Comparison of ENCODE assay signal across 8 cellular contexts in genomic region chr2:197804049-197804757, GRCh38. TPM values are rescaled to one million over a fixed set of nuclear protein-coding genes. Genes with fewer than 3 reads are reported as not detected.
DNase-seq lines count a peak whose midpoint lies in the region; ATAC-seq and TF ChIP-seq lines count a peak whose summit lies in the region.

PLCL1 (plus strand) TSS chr2:197804593.

- H3K4me3 Mint-ChIP-seq in H9 (peak within 1 kb of the TSS; percentile 79 to 84), neural progenitor cell (peak within 1 kb of the TSS; percentile 91)

- H2BK5ac ChIP-seq in H9 (ENCODE audit: insufficient read length, low read length), result no peak within 1 kb of the TSS

- TF ChIP-seq POLR2A in stomach (IDR thresholded peaks at IDR 0.05), result no peak

- H3K14ac ChIP-seq in H9 (ENCODE audit: insufficient read depth, low read length), result no peak within 1 kb of the TSS

- H3K36me3 Mint-ChIP-seq in H9 (ENCODE audit: insufficient read depth in 1 of 3, low read depth in 3 of 3), result no peaks in the 10 kb centered on the region
- H3K36me3 Mint-ChIP-seq in neural progenitor cell, result no peaks in the 10 kb centered on the region

- H3K27ac Mint-ChIP-seq in H9, result peak within 1 kb of the TSS in 1 of 3 experiments; percentile 21; a peak in 1 of 7 replicates
- no peak within 1 kb of the TSS for H3K27ac Mint-ChIP-seq in neural progenitor cell

- H3K18ac ChIP-seq in H9 (ENCODE audit: insufficient read length, low read depth, low read length), result no peak within 1 kb of the TSS

- no peak within 1 kb of the TSS for H3K9ac ChIP-seq in H9 (ENCODE audit: extremely low read depth, insufficient read length, low read length)
- H3K9ac ChIP-seq in neural progenitor cell, result no peak within 1 kb of the TSS

- intact Hi-C loops in stomach (cut with DNase I; ENCODE audit: low total_unique reads), result loop anchor here (5.0 to 10.0 kb wide), 2 partner anchors 323 to 491 kb away; no protein-coding TSS in a partner anchor

- no peak within 1 kb of the TSS for H4K5ac ChIP-seq in H9 (ENCODE audit: insufficient read length, low read depth, low read length)

- no peak within 1 kb of the TSS for H3T11ph ChIP-seq in H9 (ENCODE audit: low read length)

- no peak within 1 kb of the TSS for H2BK20ac ChIP-seq in H9 (ENCODE audit: low read depth, low read length, poor library complexity, severe bottlenecking)

- no peak for TF ChIP-seq EP300 in stomach (IDR thresholded peaks at IDR 0.05)

- H3K4me3 ChIP-seq in SJSA1 (peak within 1 kb of the TSS; percentile 51), neural progenitor cell (peak within 1 kb of the TSS; percentile 90), stomach (peak within 1 kb of the TSS; percentile 76 to 93 (median 83))

- H2BK15ac ChIP-seq in H9 (ENCODE audit: low read depth, low read length), result peak within 1 kb of the TSS; percentile 53; the same call in 1 of the 2 replicates

- H3K56ac ChIP-seq in H9 (ENCODE audit: insufficient read length, low read depth, low read length), result no peak within 1 kb of the TSS

- TF ChIP-seq CTCF in H9 (conservative IDR thresholded peaks at IDR 0.05), result no peak
- peak; percentile 16 for TF ChIP-seq CTCF in foreskin keratinocyte (conservative IDR thresholded peaks at IDR 0.05)
- TF ChIP-seq CTCF in neural progenitor cell (IDR thresholded peaks at IDR 0.05), result no peak
- peak in 1 of 7 experiments; percentile 4 for TF ChIP-seq CTCF in stomach (IDR thresholded peaks at IDR 0.05)

- H3K36me3 ChIP-seq in SJSA1, result no peaks in the 10 kb centered on the region
- no peaks in the 10 kb centered on the region for H3K36me3 ChIP-seq in neural progenitor cell
- H3K36me3 ChIP-seq in stomach, result no peaks in the 10 kb centered on the region

- H3K4me1 ChIP-seq in H9 (ENCODE audit: insufficient read depth, low read length) (peaks cover 2% of the 10 kb centered on the region), SJSA1 (replicated peaks) (peaks cover 19% of the 10 kb centered on the region), foreskin keratinocyte (no peaks in the 10 kb centered on the region), neural progenitor cell (peaks cover 4% of the 10 kb centered on the region), stomach (peaks cover 8 to 42% (median 31%) of the 10 kb centered on the region in 4 donors)

- H2BK12ac ChIP-seq in H9 (ENCODE audit: insufficient read length, low read depth, low read length), result no peak within 1 kb of the TSS

- ATAC-seq in foreskin keratinocyte, result peak; percentile 99

- no peak within 1 kb of the TSS for H4K8ac ChIP-seq in H9 (replicated peaks; ENCODE audit: insufficient read length, low read depth, low read length)

- peaks cover 10 to 12% of the 10 kb centered on the region in 2 experiments for H3K4me1 Mint-ChIP-seq in H9
- H3K4me1 Mint-ChIP-seq in neural progenitor cell, result peaks cover 16% of the 10 kb centered on the region

- H2AK5ac ChIP-seq in H9 (ENCODE audit: insufficient read length, low read length), result no peak within 1 kb of the TSS

- H3K27me3 Mint-ChIP-seq in H9 (ENCODE audit: low read depth), result peaks cover 63% of the 10 kb centered on the region
- peaks cover 28% of the 10 kb centered on the region for H3K27me3 Mint-ChIP-seq in neural progenitor cell (ENCODE audit: insufficient read depth, low read depth)

- peak; percentile 90 for DNase-seq in EH (ENCODE audit: low read depth)
- peak; percentile 94 for DNase-seq in H9
- peak; percentile 83 for DNase-seq in M059J (ENCODE audit: low read depth)
- peak; percentile 82 to 90 for DNase-seq in SJSA1 (ENCODE audit: low read depth in 1 of 2, low spot score in 2 of 2)
- DNase-seq in activated naive CD4-positive, alpha-beta T cell treated with Interleukin-2 at 50 U/mL for 16 hours, result peak; percentile 92
- DNase-seq in foreskin keratinocyte, result peak; percentile 47 to 74
- DNase-seq in neural progenitor cell (ENCODE audit: low spot score), result peak; percentile 97
- DNase-seq in stomach, result peak; percentile 92

- H3K4ac ChIP-seq in H9 (ENCODE audit: low read depth, low read length), result no peak within 1 kb of the TSS

- H3K79me2 ChIP-seq in H9 (ENCODE audit: insufficient read depth, low read length) (no peaks in the 10 kb centered on the region; the same call in 1 of the 2 replicates), neural progenitor cell (ENCODE audit: low read depth) (no peaks in the 10 kb centered on the region)

- H2BK120ac ChIP-seq in H9 (ENCODE audit: low read depth, low read length, poor library complexity, severe bottlenecking), result no peak within 1 kb of the TSS

- peaks cover 14% of the 10 kb centered on the region for H3F3A ChIP-seq in neural progenitor cell (ENCODE audit: low read depth)

- no peak within 1 kb of the TSS for H2AFZ ChIP-seq in H9 (ENCODE audit: low read length)
- H2AFZ ChIP-seq in neural progenitor cell (replicated peaks), result no peak within 1 kb of the TSS

- no peaks in the 10 kb centered on the region for H3K9me3 ChIP-seq in H9 (ENCODE audit: control insufficient read depth, low read depth, low read length)
- no peaks in the 10 kb centered on the region; the same call in 1 of the 2 replicates for H3K9me3 ChIP-seq in SJSA1 (replicated peaks)
- no peaks in the 10 kb centered on the region for H3K9me3 ChIP-seq in neural progenitor cell (ENCODE audit: low read depth)
- no peaks in the 10 kb centered on the region for H3K9me3 ChIP-seq in stomach

- H4K91ac ChIP-seq in H9 (ENCODE audit: insufficient read length, low read depth, low read length), result no peak within 1 kb of the TSS

- H3K9me3 Mint-ChIP-seq in H9 (no peaks in the 10 kb centered on the region), neural progenitor cell (no peaks in the 10 kb centered on the region)

- H3K27me3 ChIP-seq in H9 (ENCODE audit: insufficient read depth, low read length) (peaks cover 9% of the 10 kb centered on the region), SJSA1 (replicated peaks) (peaks cover 66% of the 10 kb centered on the region), foreskin keratinocyte (peaks cover 76% of the 10 kb centered on the region), neural progenitor cell (peaks cover 94% of the 10 kb centered on the region), stomach (peaks cover 0 to 8% (median 4%) of the 10 kb centered on the region in 3 donors)

- H3K27ac ChIP-seq in H9 (ENCODE audit: insufficient read length, low read depth, low read length), result no peak within 1 kb of the TSS
- no peak within 1 kb of the TSS for H3K27ac ChIP-seq in SJSA1
- no peak within 1 kb of the TSS for H3K27ac ChIP-seq in foreskin keratinocyte
- H3K27ac ChIP-seq in neural progenitor cell, result no peak within 1 kb of the TSS
- H3K27ac ChIP-seq in stomach, result peak within 1 kb of the TSS; percentile 20 to 83 (median 74)

- no CpG with 5 or more reads among the region's 50 CpGs for WGBS in H9 (ENCODE audit: extremely low coverage, insufficient read length, low lambda C conversion rate)
- WGBS in stomach, 5 donors, result 0 to 1% (median 1%) methylated on average over 27 to 50 of the region's 50 CpGs

- no peak within 1 kb of the TSS for H3K23ac ChIP-seq in H9 (ENCODE audit: insufficient read length, low read depth, low read length)

- H3K4me2 ChIP-seq in H9 (ENCODE audit: insufficient read depth, insufficient read length, low read length), result peak within 1 kb of the TSS; percentile 97
- peak within 1 kb of the TSS; percentile 99 for H3K4me2 ChIP-seq in neural progenitor cell

- no peaks in the 10 kb centered on the region for H3K79me1 ChIP-seq in H9 (ENCODE audit: insufficient read depth, low read depth, low read length, poor library complexity, severe bottlenecking)

- H4K20me1 ChIP-seq in H9 (ENCODE audit: control insufficient read depth, insufficient read depth, insufficient read length), result no peaks in the 10 kb centered on the region
- peaks cover 11% of the 10 kb centered on the region for H4K20me1 ChIP-seq in neural progenitor cell (ENCODE audit: low read depth)

- H3K23me2 ChIP-seq in H9 (ENCODE audit: insufficient read length, low read depth, low read length, poor library complexity, severe bottlenecking), result peaks cover 9% of the 10 kb centered on the region

RNA-seq across cellular contexts. Expression of gene PLCL1, which starts in this region (rescaled TPM):
- total RNA-seq in H9 (2021), result 0.04 TPM in 1 of 2 replicates, not detected in the other
- 0.02 TPM in 1 of 2 replicates, not detected in the other for total RNA-seq in M059J (2014; rRNA removed; shearing (Covaris generic))
- 0.03 TPM in 1 of 2 replicates, not detected in the other for total RNA-seq in SJSA1 (2014; rRNA removed; shearing (Covaris generic))
- total RNA-seq in foreskin keratinocyte, result not detected in 2 replicates
- not detected in 2 replicates for polyA plus RNA-seq in foreskin keratinocyte
- total RNA-seq in neural progenitor cell (ENCODE audit: low replicate concordance), result 0.28 and 0.41 TPM in 2 replicates
- total RNA-seq in stomach, result 10 to 100 TPM in 2 of 5 donors, 1 to 10 TPM in 3; 2.2 to 28.7 (median 4.1) TPM
- 1 to 10 TPM in 1 of 3 donors, under 1 TPM in 2; 0.93 to 1.4 (median 0.93) TPM for polyA plus RNA-seq in stomach

Comparison
In these comparisons a context has a peak if more than half of its experiments do, and no peak if none do; other contexts are left out.
1. Peak in DNase-seq and H3K4me2 ChIP-seq in H9; RNA of the gene not detected or under 1 TPM.
2. Peak in DNase-seq in M059J; RNA of the gene not detected or under 1 TPM.
3. Peak in DNase-seq and H3K4me3 ChIP-seq in SJSA1; RNA of the gene not detected or under 1 TPM.
4. Peak in DNase-seq and ATAC-seq in foreskin keratinocyte; RNA of the gene not detected or under 1 TPM.
5. Peak in DNase-seq, H3K4me3 ChIP-seq and H3K4me2 ChIP-seq in neural progenitor cell; RNA of the gene not detected or under 1 TPM.
6. H3K27ac ChIP-seq: peak in stomach (5 of 5); none in H9 (single experiment), SJSA1 (single experiment), foreskin keratinocyte (single experiment) and neural progenitor cell (single experiment).
7. Peak in every context shown above with its lines, with median percentiles within 50 percentile points of each other: DNase-seq and H3K4me3 ChIP-seq.